Comparison of ENCODE assay signal across 8 cellular contexts in genomic region chr6:87155272-87155919, GRCh38. TPM values are rescaled to one million over a fixed set of nuclear protein-coding genes. Genes with fewer than 3 reads are reported as not detected.
A peak's percentile ranks its signal among the peaks of the same experiment; 100 is the strongest.
DNase-seq lines count a peak whose midpoint lies in the region; ATAC-seq and TF ChIP-seq lines count a peak whose summit lies in the region.

Gene ZNF292, plus strand, starts transcription at chr6:87155565. Its CDS starts 27 bp downstream, at chr6:87155592.

- intact Hi-C loops in PC-3 (cut with micrococcal nuclease), result no loop called here

- H3K36me3 ChIP-seq in PC-3 (ENCODE audit: low read depth, low read length), result peaks cover 2% of the 10 kb centered on the region; the same call in 1 of the 2 replicates
- H3K36me3 ChIP-seq in mucosa of rectum (ENCODE audit: control insufficient read depth in 2 of 2, insufficient read depth in 2 of 2, low read length in 2 of 2), result no peaks in the 10 kb centered on the region

- peak within 1 kb of the TSS; percentile 79 to 99 (median 97) for H3K27ac Mint-ChIP-seq in IgD-negative memory B cell

- H3K4me1 ChIP-seq in PC-3 (ENCODE audit: insufficient read depth, low read length) (peaks cover 14% of the 10 kb centered on the region), mucosa of rectum (ENCODE audit: control insufficient read depth in 2 of 2, insufficient read depth in 2 of 2, low read length in 2 of 2) (peaks cover 8 to 18% of the 10 kb centered on the region in 2 donors)

- H3K9me3 ChIP-seq in PC-3 (ENCODE audit: low read length) (no peaks in the 10 kb centered on the region), mucosa of rectum (ENCODE audit: control insufficient read depth in 2 of 2, low read length in 2 of 2) (no peaks in the 10 kb centered on the region)

- no peak for TF ChIP-seq CTCF in PC-3 (conservative IDR thresholded peaks at IDR 0.05; ENCODE audit: low read depth, low read length)
- no peak for TF ChIP-seq CTCF in epithelial cell of proximal tubule (conservative IDR thresholded peaks at IDR 0.05; ENCODE audit: low read depth, low read length)

- H3K27me3 Mint-ChIP-seq in IgD-negative memory B cell, result peaks cover 1% of the 10 kb centered on the region

- BruUV-seq in PC-3 (replicated peaks; lab: Mats Ljungman, UMichigan), result TSS peak; percentile 57

- CTCF ChIA-PET in PC-3 (lab: Charles Lee), result no interaction called here

- no peaks in the 10 kb centered on the region for H3K9me3 Mint-ChIP-seq in IgD-negative memory B cell

- H3K27me3 ChIP-seq in PC-3 (ENCODE audit: low read length) (no peaks in the 10 kb centered on the region), mucosa of rectum (ENCODE audit: control insufficient read depth in 2 of 2, insufficient read depth in 2 of 2, low read length in 2 of 2) (no peaks in the 10 kb centered on the region)

- peaks cover 31% of the 10 kb centered on the region for H4K20me1 ChIP-seq in PC-3 (ENCODE audit: low read length)

- peak within 1 kb of the TSS; percentile 78 to 98 (median 97) for H3K4me3 Mint-ChIP-seq in IgD-negative memory B cell

- H3K9ac ChIP-seq in PC-3 (ENCODE audit: low read length) (peak within 1 kb of the TSS; percentile 76), mucosa of rectum (ENCODE audit: low read depth in 1 of 2, low read length in 2 of 2) (peak within 1 kb of the TSS; percentile 77 to 90)

- peak within 1 kb of the TSS; percentile 87 for H3K4me2 ChIP-seq in PC-3 (ENCODE audit: low read length)

- no peaks in the 10 kb centered on the region for H3K36me3 Mint-ChIP-seq in IgD-negative memory B cell

- peak; percentile 94 for DNase-seq in DMS 273 treated with DMSO at 0.1 percent for 48 hours (lab: John Stamatoyannopoulos, UW)
- DNase-seq in PC-3, result peak; percentile 93
- peak; percentile 96 for DNase-seq in activated T-cell treated with anti-CD3 and anti-CD28 coated beads for 48 hours (ENCODE audit: low read depth)
- peak; percentile 56 for DNase-seq in epithelial cell of proximal tubule (ENCODE audit: low read depth)
- DNase-seq in stimulated activated CD8-positive, alpha-beta memory T cell treated with anti-CD3 and anti-CD28 coated beads, Interleukin-4, amount 100 ng/mL, for 48 hours, result peak; percentile 97

- peaks cover 67% of the 10 kb centered on the region for H3K79me2 ChIP-seq in PC-3 (ENCODE audit: low read length)

- peaks cover 34 to 41% (median 40%) of the 10 kb centered on the region in 3 donors for H3K4me1 Mint-ChIP-seq in IgD-negative memory B cell

- H2AFZ ChIP-seq in PC-3 (ENCODE audit: low read length), result peak within 1 kb of the TSS; percentile 97

- ATAC-seq in GM21529 (IDR thresholded peaks at IDR 0.05; ENCODE audit: unreplicated experiment) (peak; percentile 68), PC-3 (peak; percentile 79)

- peak within 1 kb of the TSS; percentile 74 for H3K27ac ChIP-seq in PC-3 (ENCODE audit: low read length)
- H3K27ac ChIP-seq in mucosa of rectum (ENCODE audit: low read depth in 2 of 2, low read length in 2 of 2), result peak within 1 kb of the TSS; percentile 90 to 96

- H3K9me2 ChIP-seq in PC-3 (replicated peaks; ENCODE audit: low read length), result no peaks in the 10 kb centered on the region

- H3F3A ChIP-seq in PC-3 (ENCODE audit: low read length, unreplicated experiment), result no peaks in the 10 kb centered on the region

- peak within 1 kb of the TSS; percentile 90 for H3K4me3 ChIP-seq in PC-3 (ENCODE audit: low read length)
- peak within 1 kb of the TSS; percentile 85 for H3K4me3 ChIP-seq in epithelial cell of proximal tubule (ENCODE audit: low read depth, low read length)
- peak within 1 kb of the TSS; percentile 85 to 95 for H3K4me3 ChIP-seq in mucosa of rectum (ENCODE audit: low read length in 2 of 2)

- POLR2A ChIA-PET in PC-3 (lab: Charles Lee; ENCODE audit: unreplicated experiment), result no interaction called here

RNA-seq across cellular contexts. Expression of gene ZNF292, which starts in this region (rescaled TPM):
- polyA plus RNA-seq in IgD-negative memory B cell, result 37.2 TPM
- total RNA-seq in PC-3 (2014; rRNA removed) (8.9 and 16.9 TPM in 2 replicates), epithelial cell of proximal tubule (6.4 and 12.5 TPM in 2 replicates)

Comparison
In these comparisons a context has a peak if more than half of its experiments do, and no peak if none do; other contexts are left out.
1. Peak in every context shown above with its lines: DNase-seq, ATAC-seq, H3K4me3 ChIP-seq and H3K27ac ChIP-seq.